Comparison of ENCODE assay signal across 24 cellular contexts in genomic region chr15:59812185-59812870, GRCh38.
A peak's percentile ranks its signal among the peaks of the same experiment; 100 is the strongest.
DNase-seq lines count a peak whose midpoint lies in the region; ATAC-seq, FAIRE-seq and TF ChIP-seq lines count a peak whose summit lies in the region.
"Had no signal": no experiment of that assay in that cellular context is flagged by ENCODE, and none has a peak within 500 bp of the region (broad histone marks: within the 10 kb centered on the region; RNA-seq: fewer than 3 reads in every experiment).

No MANE protein-coding gene starts in this region.

- no peak overlapping the region for H3K4ac ChIP-seq in H1 (replicated peaks; ENCODE audit: insufficient read length, low read depth, low read length)

- H4K91ac ChIP-seq in H1 (replicated peaks; ENCODE audit: insufficient read length, low read length): no peak overlapping the region

- TF ChIP-seq EP300 in H1 (IDR thresholded peaks at IDR 0.05; ENCODE audit: borderline replicate concordance in 1 of 2, low read depth in 2 of 2, low read length in 2 of 2): no peak

- FAIRE-seq in H1 (lab: Jason Lieb, UNC): no peak
- peak; percentile 65 for FAIRE-seq in urothelium cell line (lab: Jason Lieb, UNC)
- FAIRE-seq in HTR-8/SVneo (lab: Jason Lieb, UNC): no peak
- FAIRE-seq: A204.1, G401.6, kidney had no signal

- no peak for TF ChIP-seq RAD21 in H1 (IDR thresholded peaks at IDR 0.05 in 1 of 2, conservative IDR thresholded peaks at IDR 0.05 in 1 of 2; ENCODE audit: low read depth in 2 of 2, low read length in 2 of 2)

- H3K4me1 Mint-ChIP-seq in activated CD4-positive, alpha-beta T cell treated with anti-CD3 and anti-CD28 coated beads, Interleukin-2, amount 10 ng/mL, durations not matched to agents 24 days and 14 days: peaks cover 15% of the 10 kb centered on the region
- H3K4me1 Mint-ChIP-seq in activated CD4-positive, alpha-beta T cell treated with anti-CD3 and anti-CD28 coated beads, Interleukin-2, amount 10 ng/mL, durations not matched to agents 7 days and 5 days: peaks cover 16% of the 10 kb centered on the region
- peaks cover 34% of the 10 kb centered on the region for H3K4me1 Mint-ChIP-seq in stimulated activated naive CD8-positive, alpha-beta T cell treated with anti-CD3 and anti-CD28 coated beads, Interleukin-15, amount 100 ng/mL, for 72 hours

- H2AK5ac ChIP-seq in H1 (ENCODE audit: low read depth, low read length): no peak overlapping the region

- no peaks in the 10 kb centered on the region for H4K20me1 ChIP-seq in H1 (replicated peaks in 1 of 2; ENCODE audit: control insufficient read depth in 1 of 2, insufficient read depth in 2 of 2, low read length in 2 of 2)
- H4K20me1 ChIP-seq: BLaER1 treated with 17β-estradiol and CSF1 and Interleukin-3, amounts not matched to agents 10 nM and 100 nM had no signal

- no peak overlapping the region for H3K23ac ChIP-seq in H1 (ENCODE audit: insufficient read length)

- no peak overlapping the region for H3K27ac ChIP-seq in H1 (ENCODE audit: low read depth, low read length)
- H3K27ac ChIP-seq: adrenal gland; BLaER1 treated with 17β-estradiol and CSF1 and Interleukin-3, amounts not matched to agents 10 nM and 100 nM; ovary; tibial nerve had no signal

- no peaks in the 10 kb centered on the region for H3K36me3 ChIP-seq in H1 (ENCODE audit: control insufficient read depth in 2 of 4, insufficient read depth in 4 of 4, low read length in 3 of 4)
- H3K36me3 ChIP-seq: adrenal gland; BLaER1 treated with 17β-estradiol and CSF1 and Interleukin-3, amounts not matched to agents 10 nM and 100 nM; ovary; tibial nerve had no signal

- no peak overlapping the region for H2BK120ac ChIP-seq in H1 (replicated peaks; ENCODE audit: low read depth, low read length)

- H2BK20ac ChIP-seq in H1 (ENCODE audit: low read length): 0 out of 2 replicates have a peak overlapping the region, but pooled peaks have one; percentile 17

- no peaks in the 10 kb centered on the region for H3K36me3 Mint-ChIP-seq in activated CD4-positive, alpha-beta T cell treated with anti-CD3 and anti-CD28 coated beads, Interleukin-2, amount 10 ng/mL, durations not matched to agents 24 days and 14 days (ENCODE audit: low read depth)
- H3K36me3 Mint-ChIP-seq in activated CD4-positive, alpha-beta T cell treated with anti-CD3 and anti-CD28 coated beads, Interleukin-2, amount 10 ng/mL, durations not matched to agents 7 days and 5 days (ENCODE audit: low read depth): peaks cover 2% of the 10 kb centered on the region
- H3K36me3 Mint-ChIP-seq: activated CD8-positive, alpha-beta memory T cell treated with anti-CD3 and anti-CD28 coated beads, Interleukin-2, amount 10 ng/mL, durations not matched to agents 7 days and 5 days; stimulated activated effector memory CD8-positive, alpha-beta T cell treated with anti-CD3 and anti-CD28 coated beads, Interleukin-12 subunit alpha, Interleukin-12 subunit beta, amount 100 ng/mL, for 72 hours had no signal

- H3K4me2 ChIP-seq in H1 (ENCODE audit: insufficient read depth in 1 of 2, low read depth in 2 of 2, low read length in 2 of 2): 0 out of 4 replicates have a peak overlapping the region, but pooled peaks of 1 of the 2 experiments have one; percentile 3
- H3K4me2 ChIP-seq: BLaER1 treated with 17β-estradiol and CSF1 and Interleukin-3, amounts not matched to agents 10 nM and 100 nM had no signal

- H2BK12ac ChIP-seq in H1 (ENCODE audit: low read depth, low read length): no peak overlapping the region

- no peak overlapping the region for H4K5ac ChIP-seq in H1 (ENCODE audit: insufficient read length, low read depth, low read length)

- H3K18ac ChIP-seq in H1 (ENCODE audit: extremely low read depth, low read length): peak overlapping the region; percentile 73

- H3K9me3 Mint-ChIP-seq in activated CD4-positive, alpha-beta T cell treated with anti-CD3 and anti-CD28 coated beads, Interleukin-2, amount 10 ng/mL, durations not matched to agents 24 days and 14 days: peaks cover 6% of the 10 kb centered on the region
- peaks cover 3% of the 10 kb centered on the region for H3K9me3 Mint-ChIP-seq in activated CD4-positive, alpha-beta T cell treated with anti-CD3 and anti-CD28 coated beads, Interleukin-2, amount 10 ng/mL, durations not matched to agents 7 days and 5 days
- no peaks in the 10 kb centered on the region for H3K9me3 Mint-ChIP-seq in stimulated activated naive CD8-positive, alpha-beta T cell treated with anti-CD3 and anti-CD28 coated beads, Interleukin-15, amount 100 ng/mL, for 72 hours
- H3K9me3 Mint-ChIP-seq: stimulated activated effector memory CD8-positive, alpha-beta T cell treated with anti-CD3 and anti-CD28 coated beads, Interleukin-12 subunit alpha, Interleukin-12 subunit beta, amount 100 ng/mL, for 72 hours had no signal

- POLR2A ChIA-PET in activated CD4-positive, alpha-beta T cell treated with anti-CD3 and anti-CD28 coated beads, Interleukin-2, amount 10 ng/mL, durations not matched to agents 7 days and 5 days (lab: Charles Lee): no interaction called here
- POLR2A ChIA-PET in H1 (lab: Charles Lee; ENCODE audit: partially characterized antibody): interaction anchor here (0.7 to 1.6 kb wide), 3 partner anchors 14 to 50 kb away, joined by 3 read pairs; no protein-coding TSS in a partner anchor

- DNase-seq in activated CD4-positive, alpha-beta T cell treated with anti-CD3 and anti-CD28 coated beads, Interleukin-2, amount 10 ng/mL, durations not matched to agents 24 days and 14 days: peak; percentile 37
- DNase-seq in activated CD4-positive, alpha-beta T cell treated with anti-CD3 and anti-CD28 coated beads, Interleukin-2, amount 10 ng/mL, durations not matched to agents 7 days and 5 days: no peak
- DNase-seq in NCI-H2227 treated with DMSO at 0.1 percent for 48 hours (lab: John Stamatoyannopoulos, UW) (peak; percentile 68), H1 (ENCODE audit: low read depth in 1 of 2, low spot score in 2 of 2) (no peak), urothelium cell line (ENCODE audit: low spot score) (no peak), D341Med (ENCODE audit: low spot score) (no peak), HTR-8/SVneo (ENCODE audit: insufficient read length, low spot score) (no peak)
- DNase-seq in stimulated activated naive CD8-positive, alpha-beta T cell treated with anti-CD3 and anti-CD28 coated beads, Interleukin-15, amount 100 ng/mL, for 72 hours: no peak
- DNase-seq: activated CD4-positive, alpha-beta T cell treated with anti-CD3 and anti-CD28 coated beads for 36 hours; activated CD8-positive, alpha-beta memory T cell treated with anti-CD3 and anti-CD28 coated beads, Interleukin-2, amount 10 ng/mL, durations not matched to agents 7 days and 5 days; activated effector memory CD4-positive, alpha-beta T cell treated with Interleukin-2 at 50 U/mL for 16 hours; adrenal gland; foreskin fibroblast; hypothalamus; kidney; NCI-H2029 treated with DMSO at 0.1 percent for 48 hours; ovary; right cardiac atrium had no signal

- H3K23me2 ChIP-seq in H1 (ENCODE audit: low read depth, low read length): no peaks in the 10 kb centered on the region

- H3K9me3 ChIP-seq in H1 (ENCODE audit: insufficient read depth in 2 of 2, low read depth in 1 of 2, low read length in 1 of 2): no peaks in the 10 kb centered on the region
- H3K9me3 ChIP-seq: adrenal gland; BLaER1 treated with 17β-estradiol and CSF1 and Interleukin-3, amounts not matched to agents 10 nM and 100 nM; ovary; tibial nerve had no signal

- H3K4me3 Mint-ChIP-seq in activated CD4-positive, alpha-beta T cell treated with anti-CD3 and anti-CD28 coated beads, Interleukin-2, amount 10 ng/mL, durations not matched to agents 24 days and 14 days: no peak overlapping the region
- no peak overlapping the region for H3K4me3 Mint-ChIP-seq in activated CD4-positive, alpha-beta T cell treated with anti-CD3 and anti-CD28 coated beads, Interleukin-2, amount 10 ng/mL, durations not matched to agents 7 days and 5 days
- H3K4me3 Mint-ChIP-seq in stimulated activated naive CD8-positive, alpha-beta T cell treated with anti-CD3 and anti-CD28 coated beads, Interleukin-15, amount 100 ng/mL, for 72 hours: peak overlapping the region in 1 of 2 donors; percentile 3
- H3K4me3 Mint-ChIP-seq: activated CD4-positive, alpha-beta T cell treated with anti-CD3 and anti-CD28 coated beads for 36 hours; activated CD8-positive, alpha-beta memory T cell treated with anti-CD3 and anti-CD28 coated beads, Interleukin-2, amount 10 ng/mL, durations not matched to agents 7 days and 5 days; stimulated activated effector memory CD8-positive, alpha-beta T cell treated with anti-CD3 and anti-CD28 coated beads, Interleukin-12 subunit alpha, Interleukin-12 subunit beta, amount 100 ng/mL, for 72 hours had no signal

- CTCF ChIA-PET in activated CD4-positive, alpha-beta T cell treated with anti-CD3 and anti-CD28 coated beads, Interleukin-2, amount 10 ng/mL, durations not matched to agents 7 days and 5 days (lab: Charles Lee): interaction anchor here (1.0 to 2.1 kb wide), 5 partner anchors 10 to 769 kb away, joined by 3 to 5 read pairs (median 3); no protein-coding TSS in a partner anchor
- CTCF ChIA-PET in H1 (lab: Charles Lee; ENCODE audit: partially characterized antibody): interaction anchor here (0.8 to 2.2 kb wide), 8 partner anchors 9 to 314 kb away, joined by 3 to 8 read pairs (median 4); no protein-coding TSS in a partner anchor

- intact Hi-C loops in activated CD4-positive, alpha-beta T cell treated with anti-CD3 and anti-CD28 coated beads, Interleukin-2, amount 10 ng/mL, durations not matched to agents 24 days and 14 days (cut with micrococcal nuclease): no loop called here

- ATAC-seq in stimulated activated naive CD8-positive, alpha-beta T cell treated with anti-CD3 and anti-CD28 coated beads, Interleukin-15, amount 100 ng/mL, for 72 hours: no peak
- ATAC-seq: activated CD4-positive, alpha-beta T cell treated with anti-CD3 and anti-CD28 coated beads for 36 hours; activated CD8-positive, alpha-beta memory T cell treated with anti-CD3 and anti-CD28 coated beads, Interleukin-2, amount 10 ng/mL, durations not matched to agents 7 days and 5 days; right cardiac atrium; stimulated activated effector memory CD8-positive, alpha-beta T cell treated with anti-CD3 and anti-CD28 coated beads, Interleukin-12 subunit alpha, Interleukin-12 subunit beta, amount 100 ng/mL, for 72 hours had no signal

- TF ChIP-seq CTCF in H1 (IDR thresholded peaks at IDR 0.05; ENCODE audit: control extremely low read depth in 1 of 3, insufficient read depth in 1 of 3, low read depth in 1 of 3, low read length in 3 of 3): no peak

- no peaks in the 10 kb centered on the region for H3K27me3 ChIP-seq in H1 (replicated peaks in 1 of 4; ENCODE audit: control insufficient read depth in 3 of 4, extremely low read depth in 1 of 4, insufficient read depth in 3 of 4, low read length in 3 of 4)
- H3K27me3 ChIP-seq: BLaER1 treated with 17β-estradiol and CSF1 and Interleukin-3, amounts not matched to agents 10 nM and 100 nM; ovary had no signal

- no peak overlapping the region for H3K56ac ChIP-seq in H1 (replicated peaks; ENCODE audit: insufficient read length, low read depth, low read length)

- H2BK5ac ChIP-seq in H1 (ENCODE audit: low read depth, low read length): no peak overlapping the region

- H3K9ac ChIP-seq in H1 (replicated peaks in 1 of 4; ENCODE audit: extremely low read depth in 1 of 4, low read depth in 3 of 4, low read length in 3 of 4): no peak overlapping the region
- H3K9ac ChIP-seq: BLaER1 treated with 17β-estradiol and CSF1 and Interleukin-3, amounts not matched to agents 10 nM and 100 nM had no signal

- peaks cover 24% of the 10 kb centered on the region for H3K27me3 Mint-ChIP-seq in activated CD4-positive, alpha-beta T cell treated with anti-CD3 and anti-CD28 coated beads, Interleukin-2, amount 10 ng/mL, durations not matched to agents 24 days and 14 days
- peaks cover 11% of the 10 kb centered on the region for H3K27me3 Mint-ChIP-seq in activated CD4-positive, alpha-beta T cell treated with anti-CD3 and anti-CD28 coated beads, Interleukin-2, amount 10 ng/mL, durations not matched to agents 7 days and 5 days
- no peaks in the 10 kb centered on the region for H3K27me3 Mint-ChIP-seq in stimulated activated naive CD8-positive, alpha-beta T cell treated with anti-CD3 and anti-CD28 coated beads, Interleukin-15, amount 100 ng/mL, for 72 hours
- H3K27me3 Mint-ChIP-seq: activated CD4-positive, alpha-beta T cell treated with anti-CD3 and anti-CD28 coated beads for 36 hours had no signal

- H4K8ac ChIP-seq in H1 (ENCODE audit: extremely low read depth, insufficient read depth, low read length): no peak overlapping the region

- no peak overlapping the region for H3K14ac ChIP-seq in H1 (ENCODE audit: insufficient read length)

- H3K27ac Mint-ChIP-seq in activated CD4-positive, alpha-beta T cell treated with anti-CD3 and anti-CD28 coated beads, Interleukin-2, amount 10 ng/mL, durations not matched to agents 24 days and 14 days: no peak overlapping the region
- H3K27ac Mint-ChIP-seq in activated CD4-positive, alpha-beta T cell treated with anti-CD3 and anti-CD28 coated beads, Interleukin-2, amount 10 ng/mL, durations not matched to agents 7 days and 5 days: no peak overlapping the region
- H3K27ac Mint-ChIP-seq in stimulated activated naive CD8-positive, alpha-beta T cell treated with anti-CD3 and anti-CD28 coated beads, Interleukin-15, amount 100 ng/mL, for 72 hours: peak overlapping the region in 1 of 2 donors; percentile 52
- H3K27ac Mint-ChIP-seq: activated CD4-positive, alpha-beta T cell treated with anti-CD3 and anti-CD28 coated beads for 36 hours; activated CD8-positive, alpha-beta memory T cell treated with anti-CD3 and anti-CD28 coated beads, Interleukin-2, amount 10 ng/mL, durations not matched to agents 7 days and 5 days; stimulated activated effector memory CD8-positive, alpha-beta T cell treated with anti-CD3 and anti-CD28 coated beads, Interleukin-12 subunit alpha, Interleukin-12 subunit beta, amount 100 ng/mL, for 72 hours had no signal

- WGBS in H1 (ENCODE audit: extremely low coverage in 1 of 2, insufficient coverage in 1 of 2, insufficient read length in 1 of 2, insufficient replicate concordance in 2 of 2, low coverage in 1 of 2, low lambda C conversion rate in 2 of 2, missing lambda C conversion rate in 1 of 2), 2 experiments: 69% methylated on average over 15 of the region's 15 CpGs; no CpG with 5 or more reads in 1 of the 2 experiments

- H2BK15ac ChIP-seq in H1 (ENCODE audit: low read length): no peak overlapping the region

- no peaks in the 10 kb centered on the region for H3K79me1 ChIP-seq in H1 (ENCODE audit: low read depth, low read length)

- no peak for TF ChIP-seq POLR2A in H1 (IDR thresholded peaks at IDR 0.05; ENCODE audit: control extremely low read depth in 1 of 2, low read depth in 2 of 2, low read length in 2 of 2)

- peak overlapping the region; percentile 89 for H2AFZ ChIP-seq in H1 (ENCODE audit: low read length)

- H3K4me1 ChIP-seq in H1 (replicated peaks in 1 of 4; ENCODE audit: control insufficient read depth in 3 of 4, insufficient read depth in 4 of 4, low read length in 3 of 4): peaks cover 2 to 5% (median 3%) of the 10 kb centered on the region in 4 experiments; a peak in 5 of 7 replicates
- H3K4me1 ChIP-seq: adrenal gland; BLaER1 treated with 17β-estradiol and CSF1 and Interleukin-3, amounts not matched to agents 10 nM and 100 nM; tibial nerve had no signal

- H3K79me2 ChIP-seq in H1 (ENCODE audit: control insufficient read depth in 1 of 2, insufficient read depth in 2 of 2, low read length in 2 of 2): no peaks in the 10 kb centered on the region

- H3K4me3 ChIP-seq in H1 (ENCODE audit: extremely low read depth in 1 of 4, insufficient read depth in 2 of 4, low read depth in 3 of 4, low read length in 4 of 4): no peak overlapping the region
- H3K4me3 ChIP-seq: adrenal gland; BLaER1 treated with 17β-estradiol and CSF1 and Interleukin-3, amounts not matched to agents 10 nM and 100 nM; lung; ovary; tibial nerve had no signal

Comparison
In these comparisons a context has a peak if more than half of its experiments do, and no peak if none do; other contexts are left out.
1. DNase-seq: peak in activated CD4-positive, alpha-beta T cell treated with anti-CD3 and anti-CD28 coated beads, Interleukin-2, amount 10 ng/mL, durations not matched to agents 24 days and 14 days (single experiment) and NCI-H2227 treated with DMSO at 0.1 percent for 48 hours (single experiment); none in activated CD4-positive, alpha-beta T cell treated with anti-CD3 and anti-CD28 coated beads, Interleukin-2, amount 10 ng/mL, durations not matched to agents 7 days and 5 days (single experiment), H1 (0 of 2), urothelium cell line (single experiment), D341Med (single experiment), HTR-8/SVneo (single experiment) and stimulated activated naive CD8-positive, alpha-beta T cell treated with anti-CD3 and anti-CD28 coated beads, Interleukin-15, amount 100 ng/mL, for 72 hours (0 of 2).